8 cellular contexts compared by ENCODE assay signal in genomic region chr19:16328824-16329482, GRCh38. TPM values are rescaled to one million over a fixed set of nuclear protein-coding genes. Genes with fewer than 3 reads are reported as not detected.
DNase-seq lines count a peak whose midpoint lies in the region; ATAC-seq and TF ChIP-seq lines count a peak whose summit lies in the region.

No MANE protein-coding gene starts in this region.

- no peak overlapping the region for H2BK5ac ChIP-seq in neuronal stem cell (ENCODE audit: low read length)

- H3K9ac ChIP-seq in PC-3 (ENCODE audit: low read length) (no peak overlapping the region), neuronal stem cell (ENCODE audit: low read depth, low read length, poor library complexity) (no peak overlapping the region)

- CTCF ChIA-PET in PC-3 (lab: Charles Lee), result interaction anchor here (0.6 kb wide), 1 partner anchor 15 kb away, joined by 10 read pairs; no protein-coding TSS in a partner anchor

- H3K4me3 ChIP-seq in PC-3 (ENCODE audit: low read length), result no peak overlapping the region
- H3K4me3 ChIP-seq in body of pancreas, result no peak overlapping the region
- no peak overlapping the region for H3K4me3 ChIP-seq in neuronal stem cell (ENCODE audit: low read length in 2 of 2)

- H3K27me3 ChIP-seq in PC-3 (ENCODE audit: low read length) (no peaks in the 10 kb centered on the region), body of pancreas (no peaks in the 10 kb centered on the region), neuronal stem cell (ENCODE audit: control insufficient read depth in 3 of 3, insufficient read depth in 3 of 3, low read depth in 1 of 3, low read length in 3 of 3) (peaks cover 13 to 57% (median 35%) of the 10 kb centered on the region in 3 experiments)

- H3K27ac ChIP-seq in PC-3 (ENCODE audit: low read length), result no peak overlapping the region
- H3K27ac ChIP-seq in body of pancreas, result peak overlapping the region; percentile 30 to 80 (median 60)
- H3K27ac ChIP-seq in neuronal stem cell (replicated peaks; ENCODE audit: low read length), result no peak overlapping the region

- H3K4me1 ChIP-seq in PC-3 (ENCODE audit: insufficient read depth, low read length) (peaks cover 13% of the 10 kb centered on the region), body of pancreas (peaks cover 15% of the 10 kb centered on the region), neuronal stem cell (ENCODE audit: control insufficient read depth in 2 of 2, insufficient read depth in 1 of 2, low read depth in 1 of 2, low read length in 2 of 2) (peaks cover 0 to 7% of the 10 kb centered on the region in 2 donors)

- no peaks in the 10 kb centered on the region for H3K9me2 ChIP-seq in PC-3 (replicated peaks; ENCODE audit: low read length)

- TF ChIP-seq CTCF in PC-3 (conservative IDR thresholded peaks at IDR 0.05; ENCODE audit: low read depth, low read length) (peak; percentile 26; the same call in 1 of the 2 replicates), body of pancreas (IDR thresholded peaks at IDR 0.05) (no peak)

- no peaks in the 10 kb centered on the region for H3K9me3 ChIP-seq in PC-3 (ENCODE audit: low read length)
- no peaks in the 10 kb centered on the region for H3K9me3 ChIP-seq in body of pancreas
- no peaks in the 10 kb centered on the region for H3K9me3 ChIP-seq in neuronal stem cell (replicated peaks in 1 of 2; ENCODE audit: control insufficient read depth in 2 of 2, insufficient read depth in 1 of 2, low read depth in 1 of 2, low read length in 2 of 2)

- DNase-seq in EH (ENCODE audit: low read depth), result peak; percentile 34
- DNase-seq in PC-3, result no peak
- DNase-seq in body of pancreas, result no peak
- DNase-seq in neuronal stem cell (ENCODE audit: low spot score), result no peak

- no peaks in the 10 kb centered on the region for H3K79me1 ChIP-seq in neuronal stem cell (ENCODE audit: low read depth, low read length)

- ATAC-seq in PC-3 (no peak), body of pancreas (no peak), GM21786 (IDR thresholded peaks at IDR 0.05; ENCODE audit: unreplicated experiment) (no peak), HG03135 (IDR thresholded peaks at IDR 0.05; ENCODE audit: unreplicated experiment) (no peak), GM18870 (IDR thresholded peaks at IDR 0.05; ENCODE audit: unreplicated experiment) (no peak), GM19463 (IDR thresholded peaks at IDR 0.05; ENCODE audit: unreplicated experiment) (no peak)

- no peak overlapping the region for H4K91ac ChIP-seq in neuronal stem cell (ENCODE audit: low read depth, low read length, poor library complexity)

- H2BK15ac ChIP-seq in neuronal stem cell (ENCODE audit: low read length), result no peak overlapping the region

- H3K18ac ChIP-seq in neuronal stem cell (ENCODE audit: low read length), result no peak overlapping the region

- H2BK12ac ChIP-seq in neuronal stem cell (ENCODE audit: low read length), result no peak overlapping the region

- no TSS peak for BruUV-seq in PC-3 (replicated peaks; lab: Mats Ljungman, UMichigan)

- H3K36me3 ChIP-seq in PC-3 (ENCODE audit: low read depth, low read length) (no peaks in the 10 kb centered on the region), body of pancreas (replicated peaks in 1 of 2; ENCODE audit: insufficient read depth in 1 of 2, low read depth in 2 of 2) (no peaks in the 10 kb centered on the region), neuronal stem cell (replicated peaks in 1 of 2; ENCODE audit: control insufficient read depth in 2 of 2, insufficient read depth in 2 of 2, low read length in 2 of 2) (peaks cover 0 to 2% of the 10 kb centered on the region in 2 donors)

- no peaks in the 10 kb centered on the region for H3F3A ChIP-seq in PC-3 (ENCODE audit: low read length, unreplicated experiment)

- H3K4me2 ChIP-seq in PC-3 (ENCODE audit: low read length), result no peak overlapping the region
- H3K4me2 ChIP-seq in neuronal stem cell (ENCODE audit: insufficient read depth, low read length, poor library complexity, severe bottlenecking), result no peak overlapping the region

- H3K79me2 ChIP-seq in PC-3 (ENCODE audit: low read length), result no peaks in the 10 kb centered on the region

- H4K20me1 ChIP-seq in PC-3 (ENCODE audit: low read length), result no peaks in the 10 kb centered on the region

- POLR2A ChIA-PET in PC-3 (lab: Charles Lee; ENCODE audit: unreplicated experiment), result no interaction called here

- H2AFZ ChIP-seq in PC-3 (ENCODE audit: low read length) (no peak overlapping the region), neuronal stem cell (ENCODE audit: low read length) (peak overlapping the region; percentile 28)

- 39 to 48% methylated on average over 11 of the region's 11 CpGs for WGBS in body of pancreas, 2 donors
- no CpG with 5 or more reads among the region's 11 CpGs for WGBS in neuronal stem cell (ENCODE audit: extremely low coverage in 2 of 2, insufficient read length in 2 of 2, insufficient replicate concordance in 1 of 2), 2 donors

- H2AK5ac ChIP-seq in neuronal stem cell (ENCODE audit: low read depth, low read length), result no peak overlapping the region

- H3K23ac ChIP-seq in neuronal stem cell (ENCODE audit: low read depth, low read length, poor library complexity), result no peak overlapping the region

- no peak overlapping the region for H3K4ac ChIP-seq in neuronal stem cell (ENCODE audit: low read length)

- no peak overlapping the region for H2BK120ac ChIP-seq in neuronal stem cell (ENCODE audit: low read depth, low read length)

- no peak overlapping the region for H4K8ac ChIP-seq in neuronal stem cell (ENCODE audit: low read depth, low read length)

- H3K14ac ChIP-seq in neuronal stem cell (ENCODE audit: low read length), result no peak overlapping the region

- intact Hi-C loops in PC-3 (cut with micrococcal nuclease) (loop anchor here (1.0 kb wide), 1 partner anchor 82 kb away; no protein-coding TSS in a partner anchor), body of pancreas (cut with DNase I) (no loop called here)

- no peak for TF ChIP-seq POLR2A in body of pancreas (IDR thresholded peaks at IDR 0.05)

RNA-seq across cellular contexts. Expression of gene KLF2, which starts 4.3 kb away (rescaled TPM):
- 4.8 and 6.6 TPM in 2 replicates for total RNA-seq in PC-3 (2014; rRNA removed)
- total RNA-seq in body of pancreas, result 10 to 100 TPM; 13.2 to 42.2 TPM
- polyA plus RNA-seq in neuronal stem cell (2013, experiment 1 of 2), result 0.13 TPM
- 0.12 TPM for polyA plus RNA-seq in neuronal stem cell (2013, experiment 2 of 2)

Comparison
In these comparisons a context has a peak if more than half of its experiments do, and no peak if none do; other contexts are left out.
1. H3K27ac ChIP-seq: peak in body of pancreas (4 of 4); none in PC-3 (single experiment) and neuronal stem cell (single experiment).